In the genomic region with DNA sequence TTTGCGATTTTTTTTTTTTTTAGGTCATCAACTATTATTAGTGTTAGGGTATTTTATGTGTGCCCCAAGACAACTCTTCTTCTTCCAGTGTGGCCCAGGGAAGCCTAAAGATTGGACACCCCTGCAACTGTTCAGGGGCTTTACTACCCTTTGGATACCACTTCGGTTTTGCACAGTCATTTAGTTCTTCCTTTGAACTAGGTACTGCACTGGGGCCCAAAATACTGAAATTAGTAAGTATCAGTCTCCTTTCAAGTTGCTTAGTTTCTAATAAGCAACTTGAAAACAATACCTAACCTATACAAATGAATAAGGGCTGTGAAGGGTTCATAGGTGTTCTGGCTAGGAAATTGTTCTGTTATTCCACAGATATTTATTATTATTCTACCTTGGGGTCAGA, we compare ENCODE assay signal across 11 cellular contexts. TPM values are rescaled to one million over a fixed set of nuclear protein-coding genes. Genes with fewer than 3 reads are reported as not detected.
A peak's percentile ranks its signal among the peaks of the same experiment; 100 is the strongest.
DNase-seq lines count a peak whose midpoint lies in the region; ATAC-seq and TF ChIP-seq lines count a peak whose summit lies in the region.
"Had no signal": no experiment of that assay in that cellular context is flagged by ENCODE, and none has a peak within 500 bp of the region (broad histone marks: within the 10 kb centered on the region; RNA-seq: fewer than 3 reads in every experiment).

No MANE protein-coding gene starts in this region.

- no peaks in the 10 kb centered on the region for H3K36me3 ChIP-seq in ovary

- no peaks in the 10 kb centered on the region for H3K4me1 ChIP-seq in ovary (ENCODE audit: insufficient read depth)

- ATAC-seq in GM18499 (IDR thresholded peaks at IDR 0.05; ENCODE audit: insufficient read depth, unreplicated experiment): peak; percentile 96
- peak; percentile 84 for ATAC-seq in GM19372 (IDR thresholded peaks at IDR 0.05; ENCODE audit: low read depth, unreplicated experiment)
- ATAC-seq in HG02759 (IDR thresholded peaks at IDR 0.05; ENCODE audit: unreplicated experiment): peak; percentile 94
- ATAC-seq in HG03442 (IDR thresholded peaks at IDR 0.05; ENCODE audit: unreplicated experiment): peak; percentile 97

- WGBS in ovary, 3 donors: 62 to 66% (median 64%) methylated on average over 2 of the region's 2 CpGs

- no peak for TF ChIP-seq POLR2A in ovary (IDR thresholded peaks at IDR 0.05)

- DNase-seq in NCI-H2107 treated with DMSO at 0.1 percent for 48 hours (lab: John Stamatoyannopoulos, UW; ENCODE audit: unreplicated experiment) (no peak), ovary (no peak), SIG-M5 (lab: John Stamatoyannopoulos, UW) (no peak), posterior vena cava (ENCODE audit: low spot score) (no peak)
- DNase-seq: activated T-cell treated with anti-CD3 and anti-CD28 coated beads, Interleukin-2, amount 50 U/mL, for 1 hour; HFFc6; NCI-H1048 had no signal

- no peak overlapping the region for H3K27ac ChIP-seq in ovary

- H3K4me3 ChIP-seq in ovary: no peak overlapping the region

- H3K27me3 ChIP-seq in ovary: no peaks in the 10 kb centered on the region

- TF ChIP-seq CTCF in ovary (IDR thresholded peaks at IDR 0.05): no peak

- intact Hi-C loops in ovary (cut with DNase I): loop anchor here in 3 of 4 donors (1.0 to 10.0 kb wide), 4 partner anchors 16 to 673 kb away; a partner anchor contains a TSS
- intact Hi-C loops in posterior vena cava (cut with DNase I): loop anchor here (10.0 kb wide), 1 partner anchor 671 kb away; a partner anchor contains a TSS

- no peaks in the 10 kb centered on the region for H3K9me3 ChIP-seq in ovary

- TF ChIP-seq EP300 in ovary (IDR thresholded peaks at IDR 0.05): no peak

RNA-seq across cellular contexts. Expression of a gene that starts 45.3 kb away (rescaled TPM):
- total RNA-seq in ovary (10 to 100 TPM in 6 of 7 donors, 1 to 10 TPM in 1; 10.0 to 22.6 (median 18.9) TPM), posterior vena cava (10 to 100 TPM; 21.4 to 24.0 TPM)
- polyA plus RNA-seq in ovary: 10 to 100 TPM; 17.6 to 23.1 TPM

RNA-seq across cellular contexts. Expression of a gene that starts 45.6 kb away (rescaled TPM):
- total RNA-seq in ovary (10 to 100 TPM in 5 of 7 donors, 1 to 10 TPM in 2; 6.1 to 18.9 (median 15.8) TPM), posterior vena cava (10 to 100 TPM; 22.9 to 24.6 TPM)
- polyA plus RNA-seq in ovary: 1 to 10 TPM; 7.1 to 7.2 TPM
